19 cellular contexts compared by ENCODE assay signal in the genomic region with DNA sequence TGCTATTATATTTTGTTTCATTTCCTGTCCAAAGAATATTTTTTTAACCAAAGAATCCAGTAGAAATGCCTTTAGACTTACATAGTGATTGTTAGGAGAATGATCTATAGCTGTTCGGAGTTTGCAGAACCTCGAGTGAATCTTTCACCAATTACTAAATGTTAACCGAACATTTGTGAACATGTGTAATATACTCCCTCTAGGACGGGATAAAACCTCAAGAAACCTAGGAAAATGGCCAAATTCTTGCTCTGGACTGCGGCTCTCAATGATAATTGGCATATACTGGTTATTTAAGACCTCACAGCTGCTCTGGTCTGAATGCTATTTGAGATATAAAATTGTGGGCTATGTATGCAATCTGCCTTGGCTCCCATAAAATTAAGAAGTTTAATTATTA.
DNase-seq lines count a peak whose midpoint lies in the region; ATAC-seq and TF ChIP-seq lines count a peak whose summit lies in the region.
"Had no signal": no experiment of that assay in that cellular context is flagged by ENCODE, and none has a peak within 500 bp of the region (broad histone marks: within the 10 kb centered on the region; RNA-seq: fewer than 3 reads in every experiment).

No MANE protein-coding gene starts in this region.

- DNase-seq in AG10803 (ENCODE audit: low read depth) (peak; percentile 39), astrocyte of the cerebellum (ENCODE audit: low read depth) (peak; percentile 23), mesenchymal stem cell (no peak), NCI-H128 (lab: John Stamatoyannopoulos, UW; ENCODE audit: unreplicated experiment) (no peak)
- DNase-seq in activated naive CD4-positive, alpha-beta T cell treated with anti-CD3 and anti-CD28 coated beads for 36 hours, result no peak
- DNase-seq: CD4-positive, alpha-beta memory T cell; DMS153; DMS79; GDM1; HCEC 1CT had no signal

- H3K79me1 ChIP-seq in mesenchymal stem cell (replicated peaks; ENCODE audit: low read length, poor library complexity, severe bottlenecking), result no peaks in the 10 kb centered on the region

- no peak overlapping the region for H2BK15ac ChIP-seq in mesenchymal stem cell (ENCODE audit: low read depth, poor library complexity, severe bottlenecking)

- no peaks in the 10 kb centered on the region for H3K27me3 Mint-ChIP-seq in activated naive CD4-positive, alpha-beta T cell treated with anti-CD3 and anti-CD28 coated beads for 36 hours (ENCODE audit: low read depth)
- H3K27me3 Mint-ChIP-seq: IgD-negative memory B cell had no signal

- 88% methylated on average over 5 of the region's 5 CpGs for WGBS in mesenchymal stem cell

- intact Hi-C loops in activated naive CD4-positive, alpha-beta T cell treated with anti-CD3 and anti-CD28 coated beads for 36 hours (cut with micrococcal nuclease), result no loop called here

- no peak overlapping the region for H2BK12ac ChIP-seq in mesenchymal stem cell (ENCODE audit: low read length in 2 of 2)

- H3K4me2 ChIP-seq in mesenchymal stem cell (ENCODE audit: low read length, poor library complexity, severe bottlenecking) (no peak overlapping the region), skeletal muscle satellite cell (ENCODE audit: low read length) (peak overlapping the region; percentile 15)
- H3K4me2 ChIP-seq: A549, BLaER1, GM23338 had no signal

- peak overlapping the region; percentile 48 for H3K27ac ChIP-seq in mesenchymal stem cell (ENCODE audit: low read length, poor library complexity, severe bottlenecking)
- H3K27ac ChIP-seq: 22Rv1, A549, BLaER1 had no signal

- H3K4ac ChIP-seq in mesenchymal stem cell (ENCODE audit: low read depth in 1 of 2, low read length in 2 of 2), result no peak overlapping the region

- CTCF ChIA-PET in activated naive CD4-positive, alpha-beta T cell treated with anti-CD3 and anti-CD28 coated beads for 36 hours (lab: Charles Lee), result no interaction called here

- no peak overlapping the region for H2AK5ac ChIP-seq in mesenchymal stem cell (ENCODE audit: low read length, severe bottlenecking)

- no peak overlapping the region for H4K91ac ChIP-seq in mesenchymal stem cell (ENCODE audit: low read length)

- ATAC-seq in HG02623 (IDR thresholded peaks at IDR 0.05; ENCODE audit: unreplicated experiment), result no peak
- ATAC-seq: A549, GM23338, HepG2 had no signal

- H2BK5ac ChIP-seq in mesenchymal stem cell (ENCODE audit: low read depth, low read length, poor library complexity, severe bottlenecking), result no peak overlapping the region

- H3K4me1 Mint-ChIP-seq in activated naive CD4-positive, alpha-beta T cell treated with anti-CD3 and anti-CD28 coated beads for 36 hours (ENCODE audit: low read depth), result no peaks in the 10 kb centered on the region
- H3K4me1 Mint-ChIP-seq: CD14-positive monocyte; CD4-positive, alpha-beta memory T cell had no signal

- H3K9me3 ChIP-seq in mesenchymal stem cell (ENCODE audit: control insufficient read depth, low read length) (no peaks in the 10 kb centered on the region), skeletal muscle satellite cell (replicated peaks; ENCODE audit: low read length) (no peaks in the 10 kb centered on the region)
- H3K9me3 ChIP-seq: A549, BLaER1 had no signal

- no peak overlapping the region for H3K27ac Mint-ChIP-seq in activated naive CD4-positive, alpha-beta T cell treated with anti-CD3 and anti-CD28 coated beads for 36 hours
- H3K27ac Mint-ChIP-seq: CD14-positive monocyte; CD4-positive, alpha-beta memory T cell; GM23338; IgD-negative memory B cell had no signal

- in situ Hi-C loops in astrocyte of the cerebellum (cut with HindIII; ENCODE audit: low sequenced_read_pairs), result no loop called here

- H3K14ac ChIP-seq in mesenchymal stem cell (ENCODE audit: low read length in 2 of 2), result no peak overlapping the region

- no peak overlapping the region for H3K18ac ChIP-seq in mesenchymal stem cell (ENCODE audit: low read depth in 1 of 2, low read length in 2 of 2)

- H3K4me3 ChIP-seq in AG10803 (ENCODE audit: low read length) (no peak overlapping the region), astrocyte of the cerebellum (ENCODE audit: low read depth, low read length) (no peak overlapping the region), mesenchymal stem cell (ENCODE audit: insufficient read depth in 1 of 2, low read depth in 1 of 2, low read length in 2 of 2) (no peak overlapping the region), skeletal muscle satellite cell (ENCODE audit: low read length) (no peak overlapping the region)
- H3K4me3 ChIP-seq: A549, BLaER1, GM23338 had no signal

- H3K9ac ChIP-seq in mesenchymal stem cell (ENCODE audit: low read length), result no peak overlapping the region
- H3K9ac ChIP-seq in skeletal muscle satellite cell (ENCODE audit: low read depth, low read length), result no peak overlapping the region
- H3K9ac ChIP-seq: BLaER1 had no signal

- H3K9me3 Mint-ChIP-seq in activated naive CD4-positive, alpha-beta T cell treated with anti-CD3 and anti-CD28 coated beads for 36 hours, result no peaks in the 10 kb centered on the region
- H3K9me3 Mint-ChIP-seq: GM23338, IgD-negative memory B cell had no signal

- H3K4me1 ChIP-seq in mesenchymal stem cell (ENCODE audit: control insufficient read depth, insufficient read depth, low read depth, low read length) (peaks cover 1% of the 10 kb centered on the region), skeletal muscle satellite cell (ENCODE audit: control insufficient read depth, insufficient read depth, low read length) (peaks cover 2% of the 10 kb centered on the region)
- H3K4me1 ChIP-seq: A549 had no signal

- H3K36me3 Mint-ChIP-seq in activated naive CD4-positive, alpha-beta T cell treated with anti-CD3 and anti-CD28 coated beads for 36 hours (ENCODE audit: low read depth), result no peaks in the 10 kb centered on the region
- H3K36me3 Mint-ChIP-seq: CD14-positive monocyte; CD4-positive, alpha-beta memory T cell; IgD-negative memory B cell had no signal

- no peaks in the 10 kb centered on the region for H3K27me3 ChIP-seq in mesenchymal stem cell (ENCODE audit: control insufficient read depth in 1 of 2, insufficient read depth in 1 of 2, low read length in 2 of 2)
- H3K27me3 ChIP-seq in skeletal muscle satellite cell (ENCODE audit: control insufficient read depth, insufficient read depth, low read length), result no peaks in the 10 kb centered on the region

- H3K23ac ChIP-seq in mesenchymal stem cell (ENCODE audit: low read length in 2 of 2), result no peak overlapping the region

- H4K8ac ChIP-seq in mesenchymal stem cell (ENCODE audit: low read length), result no peak overlapping the region

- H2AFZ ChIP-seq in mesenchymal stem cell (ENCODE audit: low read depth, low read length), result no peak overlapping the region
- H2AFZ ChIP-seq: GM23338 had no signal

- no peak overlapping the region for H3K4me3 Mint-ChIP-seq in activated naive CD4-positive, alpha-beta T cell treated with anti-CD3 and anti-CD28 coated beads for 36 hours
- H3K4me3 Mint-ChIP-seq: CD14-positive monocyte; CD4-positive, alpha-beta memory T cell; GM23338; IgD-negative memory B cell had no signal

- H2BK120ac ChIP-seq in mesenchymal stem cell (ENCODE audit: low read depth, low read length), result no peak overlapping the region

- TF ChIP-seq CTCF in AG10803 (conservative IDR thresholded peaks at IDR 0.05; ENCODE audit: low read length), result no peak
- TF ChIP-seq CTCF in astrocyte of the cerebellum (IDR thresholded peaks at IDR 0.05; ENCODE audit: low read depth, low read length, missing control alignments), result no peak

- H3K36me3 ChIP-seq in mesenchymal stem cell (ENCODE audit: control insufficient read depth in 1 of 2, insufficient read depth in 2 of 2, low read depth in 1 of 2, low read length in 2 of 2), result no peaks in the 10 kb centered on the region
- H3K36me3 ChIP-seq in skeletal muscle satellite cell (ENCODE audit: insufficient read depth, low read length), result no peaks in the 10 kb centered on the region
- H3K36me3 ChIP-seq: BLaER1 had no signal

Comparison
In these comparisons a context has a peak if more than half of its experiments do, and no peak if none do; other contexts are left out.
1. DNase-seq: peak in AG10803 (single experiment) and astrocyte of the cerebellum (single experiment); none in mesenchymal stem cell (single experiment), NCI-H128 (single experiment) and activated naive CD4-positive, alpha-beta T cell treated with anti-CD3 and anti-CD28 coated beads for 36 hours (single experiment).